ENCODE assay signal across 8 cellular contexts in genomic region chr9:93577045-93577939, GRCh38. TPM values are rescaled to one million over a fixed set of nuclear protein-coding genes. Genes with fewer than 3 reads are reported as not detected.
DNase-seq lines count a peak whose midpoint lies in the region; ATAC-seq and TF ChIP-seq lines count a peak whose summit lies in the region.

No MANE protein-coding gene starts in this region.

- peak overlapping the region; percentile 91 for H3K27ac ChIP-seq in neutrophil

- peaks cover 10% of the 10 kb centered on the region for H3K36me3 Mint-ChIP-seq in activated T-cell treated with anti-CD3 and anti-CD28 coated beads, Interleukin-2, amount 50 U/mL, for 24 hours (ENCODE audit: low read depth)

- H3K4me1 Mint-ChIP-seq in activated T-cell treated with anti-CD3 and anti-CD28 coated beads, Interleukin-2, amount 50 U/mL, for 24 hours (ENCODE audit: low read depth), result peaks cover 49% of the 10 kb centered on the region

- peak overlapping the region; percentile 90 for H3K27ac Mint-ChIP-seq in activated T-cell treated with anti-CD3 and anti-CD28 coated beads, Interleukin-2, amount 50 U/mL, for 24 hours

- H3K9me3 Mint-ChIP-seq in activated T-cell treated with anti-CD3 and anti-CD28 coated beads, Interleukin-2, amount 50 U/mL, for 24 hours, result no peaks in the 10 kb centered on the region

- peak; percentile 17 for DNase-seq in NCI-H510A (lab: John Stamatoyannopoulos, UW)
- DNase-seq in NCI-H510A treated with DMSO at 0.1 percent for 48 hours (lab: John Stamatoyannopoulos, UW), result no peak
- peak; percentile 65 for DNase-seq in activated T-cell treated with anti-CD3 and anti-CD28 coated beads, Interleukin-2, amount 50 U/mL, for 24 hours
- DNase-seq in fibroblast of villous mesenchyme (ENCODE audit: low read depth), result peak; percentile 31
- DNase-seq in glomerular visceral epithelial cell (ENCODE audit: extremely low spot score), result no peak

- TF ChIP-seq CTCF in fibroblast of villous mesenchyme (IDR thresholded peaks at IDR 0.05; ENCODE audit: insufficient read depth, low read depth, low read length) (no peak), neutrophil (IDR thresholded peaks at IDR 0.05) (no peak)

- no peaks in the 10 kb centered on the region for H3K27me3 Mint-ChIP-seq in activated T-cell treated with anti-CD3 and anti-CD28 coated beads, Interleukin-2, amount 50 U/mL, for 24 hours

- H3K4me3 ChIP-seq in fibroblast of villous mesenchyme (ENCODE audit: low read depth, low read length), result peak overlapping the region; percentile 57
- H3K4me3 ChIP-seq in neutrophil (ENCODE audit: low read depth in 1 of 2, low read length in 1 of 2), result peak overlapping the region; percentile 73 to 82

- no peaks in the 10 kb centered on the region for H3K27me3 ChIP-seq in neutrophil

- peak overlapping the region; percentile 85 for H3K4me3 Mint-ChIP-seq in activated T-cell treated with anti-CD3 and anti-CD28 coated beads, Interleukin-2, amount 50 U/mL, for 24 hours

- no peaks in the 10 kb centered on the region for H3K9me3 ChIP-seq in neutrophil

- H3K36me3 ChIP-seq in neutrophil, result no peaks in the 10 kb centered on the region

- ATAC-seq in HG03342 (IDR thresholded peaks at IDR 0.05; ENCODE audit: unreplicated experiment), result peak; percentile 14
- ATAC-seq in HG03565 (IDR thresholded peaks at IDR 0.05; ENCODE audit: unreplicated experiment), result no peak

- H3K4me1 ChIP-seq in neutrophil (ENCODE audit: control insufficient read depth in 1 of 2, insufficient read depth in 1 of 2, low read depth in 1 of 2, low read length in 1 of 2), result peaks cover 26 to 36% of the 10 kb centered on the region in 2 experiments

RNA-seq across cellular contexts. Expression of gene PHF2, which starts 0.9 kb away (rescaled TPM):
- 14.2 and 15.5 TPM in 2 replicates for total RNA-seq in fibroblast of villous mesenchyme

Comparison
In these comparisons a context has a peak if more than half of its experiments do, and no peak if none do; other contexts are left out.
1. DNase-seq: peak in NCI-H510A (single experiment), activated T-cell treated with anti-CD3 and anti-CD28 coated beads, Interleukin-2, amount 50 U/mL, for 24 hours (single experiment) and fibroblast of villous mesenchyme (single experiment); none in NCI-H510A treated with DMSO at 0.1 percent for 48 hours (single experiment) and glomerular visceral epithelial cell (single experiment).